ENCODE assay signal across 8 cellular contexts in genomic region chr5:172770675-172771438, GRCh38. TPM values are rescaled to one million over a fixed set of nuclear protein-coding genes. Genes with fewer than 3 reads are reported as not detected.
DNase-seq lines count a peak whose midpoint lies in the region; ATAC-seq and TF ChIP-seq lines count a peak whose summit lies in the region.

DUSP1 (minus strand) TSS chr5:172771195; CDS start chr5:172770952, 243 bp downstream.

- peak within 1 kb of the TSS; percentile 97 to 99 for H3K27ac Mint-ChIP-seq in activated naive CD4-positive, alpha-beta T cell treated with anti-CD3 and anti-CD28 coated beads, Interleukin-2, amount 50 U/mL, for 72 hours

- CTCF ChIA-PET in SK-N-SH (lab: Yijun Ruan, JAX) = interaction anchor here (0.7 to 5.9 kb wide), 28 partner anchors 10 to 291 kb away, joined by 3 to 113 read pairs (median 4); partner anchors contain the start of gene RPL26L1

- WGBS in SK-N-SH (ENCODE audit: low lambda C conversion rate) = 2% methylated on average over 13 of the region's 89 CpGs
- 0% methylated on average over 35 of the region's 89 CpGs for WGBS in suprapubic skin

- H3K79me2 ChIP-seq in SK-N-SH (ENCODE audit: insufficient read depth) = peaks cover 43% of the 10 kb centered on the region

- peaks cover 66% of the 10 kb centered on the region for H3F3A ChIP-seq in SK-N-SH (replicated peaks; ENCODE audit: insufficient read depth)

- H3K9me3 Mint-ChIP-seq in activated naive CD4-positive, alpha-beta T cell treated with anti-CD3 and anti-CD28 coated beads, Interleukin-2, amount 50 U/mL, for 72 hours = no peaks in the 10 kb centered on the region

- peak within 1 kb of the TSS; percentile 96 for H3K4me3 ChIP-seq in GM08714 (ENCODE audit: low read length)
- H3K4me3 ChIP-seq in HFF-Myc (replicated peaks; ENCODE audit: low read depth, low read length) = peak within 1 kb of the TSS; percentile 80
- H3K4me3 ChIP-seq in NB4 (ENCODE audit: low read depth, low read length) = peak within 1 kb of the TSS; percentile 51
- H3K4me3 ChIP-seq in SK-N-SH (ENCODE audit: low read depth in 2 of 2, low read length in 1 of 2) = peak within 1 kb of the TSS; percentile 89 to 93
- peak within 1 kb of the TSS; percentile 97 for H3K4me3 ChIP-seq in suprapubic skin

- H3K27ac ChIP-seq in SK-N-SH (ENCODE audit: low read depth in 2 of 2, low read length in 1 of 2) = peak within 1 kb of the TSS; percentile 97 to 100
- H3K27ac ChIP-seq in suprapubic skin = peak within 1 kb of the TSS; percentile 100

- peaks cover 49% of the 10 kb centered on the region for H4K20me1 ChIP-seq in SK-N-SH (ENCODE audit: insufficient read depth)

- H3K4me1 ChIP-seq in SK-N-SH (ENCODE audit: control insufficient read depth in 1 of 2, insufficient read depth in 2 of 2, low read depth in 1 of 2, low read length in 1 of 2) (peaks cover 23 to 36% of the 10 kb centered on the region in 2 experiments), suprapubic skin (peaks cover 61% of the 10 kb centered on the region)

- POLR2A ChIA-PET in SK-N-SH (lab: Yijun Ruan, JAX) = interaction anchor here (0.6 to 2.0 kb wide), 20 partner anchors 8 to 1424 kb away, joined by 3 to 12 read pairs (median 3); partner anchors contain the start of genes RPL26L1 and STC2

- peak; percentile 41 for TF ChIP-seq CTCF in HFF-Myc (IDR thresholded peaks at IDR 0.05; ENCODE audit: low read depth, low read length, missing control alignments)
- peak; percentile 45 for TF ChIP-seq CTCF in NB4 (IDR thresholded peaks at IDR 0.05; ENCODE audit: low read depth, low read length)
- TF ChIP-seq CTCF in SK-N-SH (IDR thresholded peaks at IDR 0.05) = peak; percentile 50
- TF ChIP-seq CTCF in omental fat pad (IDR thresholded peaks at IDR 0.05) = peak in 1 of 3 donors; percentile 20
- peak; percentile 18 to 52 for TF ChIP-seq CTCF in suprapubic skin (IDR thresholded peaks at IDR 0.05)

- TF ChIP-seq EP300 in SK-N-SH (IDR thresholded peaks at IDR 0.05; ENCODE audit: borderline replicate concordance in 1 of 2, low read depth in 1 of 2, low read length in 1 of 2) = no peak
- peak; percentile 54 for TF ChIP-seq EP300 in suprapubic skin (IDR thresholded peaks at IDR 0.05)

- no peaks in the 10 kb centered on the region for H3K27me3 ChIP-seq in SK-N-SH (ENCODE audit: insufficient read depth)
- no peaks in the 10 kb centered on the region for H3K27me3 ChIP-seq in suprapubic skin

- H2AFZ ChIP-seq in SK-N-SH (ENCODE audit: low read depth) = peak within 1 kb of the TSS; percentile 58; the same call in 1 of the 2 replicates

- peaks cover 21 to 29% of the 10 kb centered on the region in 2 experiments for H3K36me3 ChIP-seq in SK-N-SH (replicated peaks in 1 of 2; ENCODE audit: control insufficient read depth in 1 of 2, insufficient read depth in 2 of 2, low read length in 1 of 2)
- H3K36me3 ChIP-seq in suprapubic skin = peaks cover 36% of the 10 kb centered on the region

- H3K9me3 ChIP-seq in SK-N-SH (no peaks in the 10 kb centered on the region), suprapubic skin (no peaks in the 10 kb centered on the region)

- TF ChIP-seq RAD21 in SK-N-SH (IDR thresholded peaks at IDR 0.05; ENCODE audit: low read length) = peak; percentile 36

- ATAC-seq in activated naive CD4-positive, alpha-beta T cell treated with anti-CD3 and anti-CD28 coated beads, Interleukin-2, amount 50 U/mL, for 72 hours = peak; percentile 57 to 80
- ATAC-seq in omental fat pad (ENCODE audit: low FRiP score) = peak; percentile 31

- peaks cover 20 to 25% of the 10 kb centered on the region in 2 donors for H3K36me3 Mint-ChIP-seq in activated naive CD4-positive, alpha-beta T cell treated with anti-CD3 and anti-CD28 coated beads, Interleukin-2, amount 50 U/mL, for 72 hours

- peak within 1 kb of the TSS; percentile 99 for H3K9ac ChIP-seq in SK-N-SH

- TF ChIP-seq POLR2A in NB4 (IDR thresholded peaks at IDR 0.05; ENCODE audit: extremely low read depth, insufficient read length) (peak; percentile 78), suprapubic skin (IDR thresholded peaks at IDR 0.05) (peak; percentile 99 to 100)

- peak within 1 kb of the TSS; percentile 95 for H3K4me2 ChIP-seq in SK-N-SH

- DNase-seq in HFF-Myc (ENCODE audit: extremely low read depth, low read depth) (no peak), NB4 (ENCODE audit: low read depth) (peak; percentile 94), SK-N-SH (peak; percentile 99), globus pallidus (ENCODE audit: low spot score) (peak; percentile 99), omental fat pad (ENCODE audit: low spot score) (peak; percentile 100), suprapubic skin (ENCODE audit: low spot score in 2 of 2) (peak; percentile 99 to 100)
- peak; percentile 95 for DNase-seq in activated naive CD4-positive, alpha-beta T cell treated with anti-CD3 and anti-CD28 coated beads, Interleukin-2, amount 50 U/mL, for 72 hours (ENCODE audit: low spot score in 2 of 2)

- H3K9me2 ChIP-seq in SK-N-SH = no peaks in the 10 kb centered on the region

TF ChIP-seq in SK-N-SH, 30 proteins besides CTCF, POLR2A, EP300 and RAD21 (continues in another document):
- TF ChIP-seq, protein P1, sequence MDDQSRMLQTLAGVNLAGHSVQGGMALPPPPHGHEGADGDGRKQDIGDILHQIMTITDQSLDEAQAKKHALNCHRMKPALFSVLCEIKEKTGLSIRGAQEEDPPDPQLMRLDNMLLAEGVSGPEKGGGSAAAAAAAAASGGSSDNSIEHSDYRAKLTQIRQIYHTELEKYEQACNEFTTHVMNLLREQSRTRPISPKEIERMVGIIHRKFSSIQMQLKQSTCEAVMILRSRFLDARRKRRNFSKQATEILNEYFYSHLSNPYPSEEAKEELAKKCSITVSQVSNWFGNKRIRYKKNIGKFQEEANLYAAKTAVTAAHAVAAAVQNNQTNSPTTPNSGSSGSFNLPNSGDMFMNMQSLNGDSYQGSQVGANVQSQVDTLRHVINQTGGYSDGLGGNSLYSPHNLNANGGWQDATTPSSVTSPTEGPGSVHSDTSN (IDR thresholded peaks at IDR 0.05) = no peak; the same call in 1 of the 2 replicates
- TF ChIP-seq TEAD4 (IDR thresholded peaks at IDR 0.05; ENCODE audit: borderline replicate concordance, insufficient read depth) (no peak), RFX5 (IDR thresholded peaks at IDR 0.05; ENCODE audit: low read length) (no peak), MEF2A (IDR thresholded peaks at IDR 0.05; ENCODE audit: borderline replicate concordance, low read depth) (peak; percentile 20; the same call in 1 of the 2 replicates), FOSL2 (IDR thresholded peaks at IDR 0.05; ENCODE audit: borderline replicate concordance, low read depth) (0 out of 2 replicates have a peak, but pooled peaks have one; percentile 7), RXRA (IDR thresholded peaks at IDR 0.05; ENCODE audit: borderline replicate concordance, low read depth) (no peak), MXI1 (IDR thresholded peaks at IDR 0.05; ENCODE audit: low read depth, low read length) (peak; percentile 71; the same call in 1 of the 2 replicates), IRF3 (IDR thresholded peaks at IDR 0.05; ENCODE audit: low read depth, low read length) (no peak)
- TF ChIP-seq, protein P2, sequence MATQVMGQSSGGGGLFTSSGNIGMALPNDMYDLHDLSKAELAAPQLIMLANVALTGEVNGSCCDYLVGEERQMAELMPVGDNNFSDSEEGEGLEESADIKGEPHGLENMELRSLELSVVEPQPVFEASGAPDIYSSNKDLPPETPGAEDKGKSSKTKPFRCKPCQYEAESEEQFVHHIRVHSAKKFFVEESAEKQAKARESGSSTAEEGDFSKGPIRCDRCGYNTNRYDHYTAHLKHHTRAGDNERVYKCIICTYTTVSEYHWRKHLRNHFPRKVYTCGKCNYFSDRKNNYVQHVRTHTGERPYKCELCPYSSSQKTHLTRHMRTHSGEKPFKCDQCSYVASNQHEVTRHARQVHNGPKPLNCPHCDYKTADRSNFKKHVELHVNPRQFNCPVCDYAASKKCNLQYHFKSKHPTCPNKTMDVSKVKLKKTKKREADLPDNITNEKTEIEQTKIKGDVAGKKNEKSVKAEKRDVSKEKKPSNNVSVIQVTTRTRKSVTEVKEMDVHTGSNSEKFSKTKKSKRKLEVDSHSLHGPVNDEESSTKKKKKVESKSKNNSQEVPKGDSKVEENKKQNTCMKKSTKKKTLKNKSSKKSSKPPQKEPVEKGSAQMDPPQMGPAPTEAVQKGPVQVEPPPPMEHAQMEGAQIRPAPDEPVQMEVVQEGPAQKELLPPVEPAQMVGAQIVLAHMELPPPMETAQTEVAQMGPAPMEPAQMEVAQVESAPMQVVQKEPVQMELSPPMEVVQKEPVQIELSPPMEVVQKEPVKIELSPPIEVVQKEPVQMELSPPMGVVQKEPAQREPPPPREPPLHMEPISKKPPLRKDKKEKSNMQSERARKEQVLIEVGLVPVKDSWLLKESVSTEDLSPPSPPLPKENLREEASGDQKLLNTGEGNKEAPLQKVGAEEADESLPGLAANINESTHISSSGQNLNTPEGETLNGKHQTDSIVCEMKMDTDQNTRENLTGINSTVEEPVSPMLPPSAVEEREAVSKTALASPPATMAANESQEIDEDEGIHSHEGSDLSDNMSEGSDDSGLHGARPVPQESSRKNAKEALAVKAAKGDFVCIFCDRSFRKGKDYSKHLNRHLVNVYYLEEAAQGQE (IDR thresholded peaks at IDR 0.05; ENCODE audit: low read depth, low read length) = peak; percentile 64

RNA-seq across cellular contexts. Expression of gene DUSP1, which starts in this region (rescaled TPM):
- polyA plus RNA-seq in SK-N-SH (2012; rRNA removed) = 373 and 455 TPM in 2 replicates
- polyA plus RNA-seq in SK-N-SH (2012; cell fraction: cytosol; rRNA removed) = 208 and 248 TPM in 2 replicates
- polyA plus RNA-seq in SK-N-SH (2012; cell fraction: nucleus; rRNA removed) = 873 and 891 TPM in 2 replicates
- 10 to 100 TPM; 12.0 to 17.6 TPM for total RNA-seq in activated naive CD4-positive, alpha-beta T cell treated with anti-CD3 and anti-CD28 coated beads, Interleukin-2, amount 50 U/mL, for 72 hours
- 1,000 to 10,000 TPM; 1,645 to 2,968 (median 1,824) TPM for total RNA-seq in omental fat pad
- 1,000 to 10,000 TPM; 1,246 to 2,948 (median 1,762) TPM for total RNA-seq in suprapubic skin

Comparison
In these comparisons a context has a peak if more than half of its experiments do, and no peak if none do; other contexts are left out.
1. RNA of gene DUSP1 (total RNA-seq): 1,645 to 2,968 TPM in omental fat pad and 1,246 to 2,948 TPM in suprapubic skin; 12.0 to 17.6 TPM in activated naive CD4-positive, alpha-beta T cell treated with anti-CD3 and anti-CD28 coated beads, Interleukin-2, amount 50 U/mL, for 72 hours; every median in the first group is over 10 times any median in the second.
2. Peak in every context shown above with its lines, with median percentiles within 50 percentile points of each other: H3K4me3 ChIP-seq.